ENCODE assay signal across 11 cellular contexts in the genomic region with DNA sequence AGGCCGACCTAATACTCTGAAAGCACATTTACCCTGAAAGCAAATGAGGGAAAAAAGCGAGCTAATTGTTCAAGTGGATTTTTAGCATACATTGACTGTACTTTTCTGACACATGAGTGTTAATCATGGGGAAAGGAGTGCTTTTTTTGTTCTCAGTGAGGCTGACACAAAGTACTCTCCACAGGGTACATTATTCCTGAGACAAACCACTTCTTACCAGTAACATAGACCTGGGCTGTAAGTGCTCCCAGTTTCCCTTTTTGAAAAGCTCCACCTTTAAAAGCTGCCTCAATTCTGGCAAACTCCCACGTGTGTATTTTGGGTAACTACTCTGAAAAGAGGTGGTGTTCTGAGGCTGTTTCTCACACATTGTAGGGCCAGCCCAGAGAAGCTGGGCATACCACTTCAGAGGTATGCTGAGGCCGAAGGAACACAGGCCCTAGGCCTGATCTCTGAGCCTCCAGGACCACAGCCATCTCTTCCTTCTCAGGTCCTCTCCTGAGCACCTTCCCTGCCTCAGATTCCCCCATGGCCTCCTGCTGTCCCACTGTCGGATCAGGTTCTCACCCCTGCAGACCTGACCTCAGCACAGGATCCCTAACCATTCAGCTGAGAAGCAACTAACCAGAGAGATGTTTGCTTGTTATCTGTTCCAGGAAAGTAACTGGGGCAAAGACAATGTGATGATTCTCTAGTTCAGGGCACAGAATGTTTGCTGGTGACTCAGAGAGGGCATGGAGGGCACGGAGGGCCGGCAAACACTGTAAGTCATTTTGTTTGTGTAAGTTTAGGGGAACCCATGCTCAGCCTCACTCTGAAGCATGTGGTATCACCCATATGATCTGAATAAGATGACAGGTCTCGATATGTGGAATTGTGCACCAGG. TPM values are rescaled to one million over a fixed set of nuclear protein-coding genes. Genes with fewer than 3 reads are reported as not detected.
DNase-seq lines count a peak whose midpoint lies in the region; ATAC-seq and TF ChIP-seq lines count a peak whose summit lies in the region.
"Not testable (repeated sequence)": the region's sequence is repeated elsewhere in the genome, so short reads cannot be mapped to it uniquely, and the experiment has no call there.
"Had no signal": no experiment of that assay in that cellular context is flagged by ENCODE, and none has a peak within 500 bp of the region (broad histone marks: within the 10 kb centered on the region; RNA-seq: fewer than 3 reads in every experiment).

No MANE protein-coding gene starts in this region.

- in situ Hi-C loops in SK-MEL-5 (cut with HindIII; ENCODE audit: low pct_unique_long_range_greater_than_20kb, low sequenced_read_pairs), result not testable (repeated sequence)

- not testable (repeated sequence) for H3K4me3 Mint-ChIP-seq in GM23338, endodermal cell

- peak overlapping the region; percentile 16 to 72 for H3K18ac ChIP-seq in mesenchymal stem cell (ENCODE audit: low read depth in 1 of 2, low read length in 2 of 2)

- H3K27me3 ChIP-seq in GM23338 (ENCODE audit: insufficient read depth); endodermal cell (ENCODE audit: control insufficient read depth, insufficient read depth, low read length, poor library complexity, severe bottlenecking); mesenchymal stem cell (ENCODE audit: control insufficient read depth in 1 of 2, insufficient read depth in 1 of 2, low read length in 2 of 2); spleen (replicated peaks in 1 of 7): not testable (repeated sequence)

- not testable (repeated sequence) for H2BK12ac ChIP-seq in mesenchymal stem cell (ENCODE audit: low read length in 2 of 2)

- not testable (repeated sequence) for H2AK5ac ChIP-seq in mesenchymal stem cell (ENCODE audit: low read length, severe bottlenecking)

- H3K4me2 ChIP-seq in GM23338; mesenchymal stem cell (ENCODE audit: low read length, poor library complexity, severe bottlenecking): not testable (repeated sequence)

- not testable (repeated sequence) for H3F3A ChIP-seq in GM23338 (replicated peaks; ENCODE audit: low read depth)

- H3K79me1 ChIP-seq in mesenchymal stem cell (replicated peaks; ENCODE audit: low read length, poor library complexity, severe bottlenecking), result not testable (repeated sequence)

- not testable (repeated sequence) for H3K9me3 Mint-ChIP-seq in GM23338, endodermal cell

- peaks cover 16% of the 10 kb centered on the region for H3K4me1 Mint-ChIP-seq in GM23338
- H3K4me1 Mint-ChIP-seq in endodermal cell, result peaks cover 31% of the 10 kb centered on the region

- H2BK120ac ChIP-seq in mesenchymal stem cell (ENCODE audit: low read depth, low read length), result not testable (repeated sequence)

- H3K4ac ChIP-seq in mesenchymal stem cell (ENCODE audit: low read depth in 1 of 2, low read length in 2 of 2), result peak overlapping the region; percentile 68 to 71

- H4K91ac ChIP-seq in mesenchymal stem cell (ENCODE audit: low read length), result peak overlapping the region; percentile 41

- H2BK15ac ChIP-seq in mesenchymal stem cell (ENCODE audit: low read depth, poor library complexity, severe bottlenecking), result not testable (repeated sequence)

- H3K27ac Mint-ChIP-seq in GM23338, result 0 out of 2 replicates have a peak overlapping the region, but pooled peaks have one; percentile 44
- peak overlapping the region; percentile 66 for H3K27ac Mint-ChIP-seq in endodermal cell

- not testable (repeated sequence) for TF ChIP-seq POLR2A in spleen (IDR thresholded peaks at IDR 0.05)

- not testable (repeated sequence) for DNase-seq in GM23338 (ENCODE audit: low spot score); endodermal cell
- DNase-seq in SK-MEL-5 (ENCODE audit: low read depth, low spot score) (peak; percentile 13), Right ventricle myocardium superior (peak; percentile 10), kidney glomerular epithelial cell (lab: John Stamatoyannopoulos, UW) (peak; percentile 3), mesenchymal stem cell (peak; percentile 5), spleen (peak; percentile 41)

- H3K9ac ChIP-seq in endodermal cell (ENCODE audit: extremely low read depth, low read length, poor library complexity, severe bottlenecking), result not testable (repeated sequence)
- peak overlapping the region; percentile 27 for H3K9ac ChIP-seq in mesenchymal stem cell (ENCODE audit: low read length)

- H3K9me3 ChIP-seq in endodermal cell (ENCODE audit: control insufficient read depth, low read length); mesenchymal stem cell (ENCODE audit: control insufficient read depth, low read length); spleen: not testable (repeated sequence)

- H3K4me3 ChIP-seq in GM23338; endodermal cell (ENCODE audit: low read length); mesenchymal stem cell (ENCODE audit: insufficient read depth in 1 of 2, low read depth in 1 of 2, low read length in 2 of 2); spleen: not testable (repeated sequence)

- H4K8ac ChIP-seq in mesenchymal stem cell (ENCODE audit: low read length), result not testable (repeated sequence)

- H3K36me3 Mint-ChIP-seq in GM23338 (ENCODE audit: low read depth), result peaks cover 16% of the 10 kb centered on the region
- peaks cover 32% of the 10 kb centered on the region for H3K36me3 Mint-ChIP-seq in endodermal cell (ENCODE audit: low read depth)

- intact Hi-C loops in Right ventricle myocardium superior (cut with DNase I), result not testable (repeated sequence)
- intact Hi-C loops in spleen (cut with DNase I; ENCODE audit: low total_unique reads), result loop anchor here (10.0 kb wide), 1 partner anchor 436 kb away; no protein-coding TSS in a partner anchor

- not testable (repeated sequence) for H3K23ac ChIP-seq in mesenchymal stem cell (ENCODE audit: low read length in 2 of 2)

- not testable (repeated sequence) for H2BK5ac ChIP-seq in mesenchymal stem cell (ENCODE audit: low read depth, low read length, poor library complexity, severe bottlenecking)

- H3K4me1 ChIP-seq in GM23338 (ENCODE audit: insufficient read depth); endodermal cell (ENCODE audit: control insufficient read depth, insufficient read depth, low read length): not testable (repeated sequence)
- H3K4me1 ChIP-seq in mesenchymal stem cell (ENCODE audit: control insufficient read depth, insufficient read depth, low read depth, low read length), result peaks cover 17% of the 10 kb centered on the region
- H3K4me1 ChIP-seq in spleen, result peaks cover 0 to 14% (median under 1%) of the 10 kb centered on the region in 6 donors

- 71 to 86% methylated on average over 2 to 5 of the region's 8 CpGs for WGBS in endodermal cell (ENCODE audit: insufficient coverage in 1 of 2, insufficient read length in 1 of 2), 2 experiments
- 58% methylated on average over 2 of the region's 8 CpGs for WGBS in mesenchymal stem cell
- WGBS in spleen, 5 donors, result 75 to 86% (median 80%) methylated on average over 7 to 8 of the region's 8 CpGs

- H3K36me3 ChIP-seq in GM23338 (ENCODE audit: insufficient read depth), result not testable (repeated sequence)
- H3K36me3 ChIP-seq in endodermal cell (ENCODE audit: control insufficient read depth, insufficient read depth, low read length) (peaks cover 36% of the 10 kb centered on the region), mesenchymal stem cell (ENCODE audit: control insufficient read depth in 1 of 2, insufficient read depth in 2 of 2, low read depth in 1 of 2, low read length in 2 of 2) (peaks cover 23 to 53% of the 10 kb centered on the region in 2 experiments), spleen (peaks cover 0 to 85% (median 3%) of the 10 kb centered on the region in 6 donors)

- not testable (repeated sequence) for H3K27me3 Mint-ChIP-seq in GM23338 (ENCODE audit: insufficient read depth, low read depth, poor library complexity); endodermal cell (ENCODE audit: insufficient read depth)

- not testable (repeated sequence) for TF ChIP-seq CTCF in GM23338 (conservative IDR thresholded peaks at IDR 0.05; ENCODE audit: low read depth in 2 of 2); endodermal cell (conservative IDR thresholded peaks at IDR 0.05); spleen (IDR thresholded peaks at IDR 0.05 in 8 of 11, conservative IDR thresholded peaks at IDR 0.05 in 3 of 11)

- H3K27ac ChIP-seq in GM23338 (ENCODE audit: low read depth); endodermal cell (ENCODE audit: low read depth, low read length): not testable (repeated sequence)
- H3K27ac ChIP-seq in mesenchymal stem cell (ENCODE audit: low read length, poor library complexity, severe bottlenecking) (peak overlapping the region; percentile 31), spleen (peak overlapping the region in 1 of 8 donors; percentile 29)

- H3K14ac ChIP-seq in mesenchymal stem cell (ENCODE audit: low read length in 2 of 2), result not testable (repeated sequence)

- ATAC-seq in GM23338; Right ventricle myocardium superior (ENCODE audit: poor library complexity): not testable (repeated sequence)

- not testable (repeated sequence) for H2AFZ ChIP-seq in GM23338; mesenchymal stem cell (ENCODE audit: low read depth, low read length)

- H3K9me2 ChIP-seq in GM23338 (ENCODE audit: insufficient read depth), result not testable (repeated sequence)

- H3K79me2 ChIP-seq in GM23338 (replicated peaks; ENCODE audit: insufficient read depth), result not testable (repeated sequence)

- not testable (repeated sequence) for H4K20me1 ChIP-seq in GM23338 (replicated peaks; ENCODE audit: insufficient read depth)

RNA-seq across cellular contexts. Expression of gene RHO, which starts 29.6 kb away (rescaled TPM):
- not detected in 2 replicates for total RNA-seq in GM23338 (2014; rRNA removed; shearing (Covaris generic))
- not detected in 2 replicates for polyA plus RNA-seq in GM23338 (2016; fragmentation: Nextera tagmentation; extraction: Ambion mirVana)
- not detected in 2 replicates for total RNA-seq in SK-MEL-5 (2014; rRNA removed; shearing (Covaris generic))
- polyA plus RNA-seq in SK-MEL-5 (2015; cell fraction: cytosol; rRNA removed), result not detected in 2 replicates
- polyA plus RNA-seq in SK-MEL-5 (2015; cell fraction: nucleus; rRNA removed), result not detected in 2 replicates
- total RNA-seq in endodermal cell, result under 1 TPM; 0.22 to 0.26 TPM
- not detected for polyA plus RNA-seq in endodermal cell (2013, experiment 1 of 2)
- not detected for polyA plus RNA-seq in endodermal cell (2013, experiment 2 of 2)
- total RNA-seq in Right ventricle myocardium superior, result not detected
- not detected for polyA plus RNA-seq in mesenchymal stem cell (2013, experiment 1 of 2)
- polyA plus RNA-seq in mesenchymal stem cell (2013, experiment 2 of 2), result not detected
- total RNA-seq in spleen, result not detected
- not detected for polyA plus RNA-seq in spleen
- total RNA-seq: Caco-2, H4, MCF 10A, NCI-H460 had no signal

RNA-seq across cellular contexts. Expression of gene H1-8, which starts 44.1 kb away (rescaled TPM):
- total RNA-seq in GM23338 (2014; rRNA removed; shearing (Covaris generic)), result not detected in 2 replicates
- not detected in 2 replicates for polyA plus RNA-seq in GM23338 (2016; fragmentation: Nextera tagmentation; extraction: Ambion mirVana)
- not detected in 2 replicates for total RNA-seq in SK-MEL-5 (2014; rRNA removed; shearing (Covaris generic))
- not detected in 2 replicates for polyA plus RNA-seq in SK-MEL-5 (2015; cell fraction: cytosol; rRNA removed)
- not detected in 2 replicates for polyA plus RNA-seq in SK-MEL-5 (2015; cell fraction: nucleus; rRNA removed)
- not detected for total RNA-seq in endodermal cell
- not detected for polyA plus RNA-seq in endodermal cell (2013, experiment 1 of 2)
- polyA plus RNA-seq in endodermal cell (2013, experiment 2 of 2), result not detected
- not detected for total RNA-seq in Right ventricle myocardium superior
- not detected for polyA plus RNA-seq in mesenchymal stem cell (2013, experiment 1 of 2)
- polyA plus RNA-seq in mesenchymal stem cell (2013, experiment 2 of 2), result not detected
- not detected for total RNA-seq in spleen
- polyA plus RNA-seq in spleen, result not detected
- total RNA-seq: Caco-2, H4, MCF 10A, NCI-H460 had no signal

RNA-seq across cellular contexts. Expression of gene IFT122, which starts 58.8 kb away (rescaled TPM):
- 30.2 and 38.8 TPM in 2 replicates for total RNA-seq in GM23338 (2014; rRNA removed; shearing (Covaris generic))
- polyA plus RNA-seq in GM23338 (2016; fragmentation: Nextera tagmentation; extraction: Ambion mirVana) (10.2 and 10.9 TPM in 2 replicates), spleen (1 to 10 TPM; 5.2 to 8.8 (median 8.5) TPM)
- 6.4 and 8.6 TPM in 2 replicates for total RNA-seq in SK-MEL-5 (2014; rRNA removed; shearing (Covaris generic))
- polyA plus RNA-seq in SK-MEL-5 (2015; cell fraction: cytosol; rRNA removed), result 8.3 and 9.0 TPM in 2 replicates
- 29.2 and 83.3 TPM in 2 replicates for polyA plus RNA-seq in SK-MEL-5 (2015; cell fraction: nucleus; rRNA removed)
- total RNA-seq in endodermal cell (10 to 100 TPM; 36.0 to 46.6 TPM), Right ventricle myocardium superior (19.3 TPM), spleen (10 to 100 TPM; 17.7 to 31.3 (median 25.2) TPM)
- polyA plus RNA-seq in endodermal cell (2013, experiment 1 of 2), result 39.8 TPM
- 44.0 TPM for polyA plus RNA-seq in endodermal cell (2013, experiment 2 of 2)
- polyA plus RNA-seq in mesenchymal stem cell (2013, experiment 1 of 2), result 8.0 TPM
- polyA plus RNA-seq in mesenchymal stem cell (2013, experiment 2 of 2), result 8.2 TPM

RNA-seq across cellular contexts. Expression of gene MBD4, which starts 59.1 kb away (rescaled TPM):
- total RNA-seq in GM23338 (2014; rRNA removed; shearing (Covaris generic)), result 26.4 and 33.9 TPM in 2 replicates
- polyA plus RNA-seq in GM23338 (2016; fragmentation: Nextera tagmentation; extraction: Ambion mirVana) (51.8 and 59.3 TPM in 2 replicates), spleen (10 to 100 TPM; 40.0 to 52.2 (median 41.4) TPM)
- total RNA-seq in SK-MEL-5 (2014; rRNA removed; shearing (Covaris generic)), result 16.2 and 18.5 TPM in 2 replicates
- 14.7 and 15.1 TPM in 2 replicates for polyA plus RNA-seq in SK-MEL-5 (2015; cell fraction: cytosol; rRNA removed)
- polyA plus RNA-seq in SK-MEL-5 (2015; cell fraction: nucleus; rRNA removed), result 82.6 and 113 TPM in 2 replicates
- total RNA-seq in endodermal cell (10 to 100 TPM; 39.5 to 45.5 TPM), Right ventricle myocardium superior (18.7 TPM), spleen (10 to 100 TPM; 47.7 to 72.6 (median 58.4) TPM)
- 44.1 TPM for polyA plus RNA-seq in endodermal cell (2013, experiment 1 of 2)
- 36.1 TPM for polyA plus RNA-seq in endodermal cell (2013, experiment 2 of 2)
- 32.0 TPM for polyA plus RNA-seq in mesenchymal stem cell (2013, experiment 1 of 2)
- 31.3 TPM for polyA plus RNA-seq in mesenchymal stem cell (2013, experiment 2 of 2)
